ENCODE assay signal across 27 cellular contexts in the genomic region with DNA sequence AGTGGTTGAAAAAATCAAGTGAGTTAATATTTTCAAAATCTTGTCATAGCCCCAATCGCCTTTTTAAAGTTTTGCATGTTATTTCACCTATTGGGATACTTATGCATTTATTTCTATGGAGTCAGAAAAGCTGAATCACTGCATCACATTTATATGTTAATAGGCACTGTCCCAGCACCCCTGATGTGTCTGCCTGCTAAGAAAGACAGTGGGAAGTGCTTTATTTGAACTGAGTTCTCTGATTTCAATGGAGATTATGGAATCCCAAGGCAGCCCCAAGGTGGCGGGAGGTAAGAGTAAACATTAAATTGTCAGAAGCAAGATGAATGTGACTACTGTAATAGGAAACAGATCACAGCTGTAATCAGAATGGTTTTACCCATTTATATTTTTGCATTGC.
"Had no signal": no experiment of that assay in that cellular context is flagged by ENCODE, and none has a peak within 500 bp of the region (broad histone marks: within the 10 kb centered on the region; RNA-seq: fewer than 3 reads in every experiment).

No MANE protein-coding gene starts in this region.

- H3K4me3 ChIP-seq: pancreas, psoas muscle, right atrium auricular region, spleen, thyroid gland had no signal

- H3K36me3 ChIP-seq: pancreas, right atrium auricular region, spleen, thyroid gland had no signal

- H3K27me3 Mint-ChIP-seq: activated B cell treated with CpG ODN at 0.5 μM for 24 hours; activated CD4-positive, alpha-beta T cell treated with anti-CD3 and anti-CD28 coated beads for 36 hours; activated T-cell treated with anti-CD3 and anti-CD28 coated beads, Interleukin-2, amount 50 U/mL, for 24 hours; activated T-helper 17 cell treated with anti-CD3 and anti-CD28 coated beads, Interleukin-2, amount 50 U/mL, for 72 hours; brain; dendritic cell treated with granulocyte-macrophage colony-stimulating factor and Interleukin-4, amounts not matched to agents 40 ng/mL and 50 ng/mL, for 4 days had no signal

- H3K9me3 Mint-ChIP-seq: activated B cell treated with CpG ODN at 0.5 μM for 24 hours; activated T-cell treated with anti-CD3 and anti-CD28 coated beads, Interleukin-2, amount 50 U/mL, for 24 hours; brain; dendritic cell treated with granulocyte-macrophage colony-stimulating factor and Interleukin-4, amounts not matched to agents 40 ng/mL and 50 ng/mL, for 4 days had no signal

- DNase-seq: activated B cell treated with CpG ODN at 0.5 μM for 24 hours; activated CD4-positive, alpha-beta T cell treated with anti-CD3 and anti-CD28 coated beads for 36 hours; activated CD4-positive, alpha-beta T cell treated with anti-CD3 and anti-CD28 coated beads, Interleukin-2, amount 50 U/mL, for 4 hours; activated CD8-positive, alpha-beta memory T cell treated with anti-CD3 and anti-CD28 coated beads for 24 hours; activated CD8-positive, alpha-beta memory T cell treated with anti-CD3 and anti-CD28 coated beads, Interleukin-2, amount 50 U/mL, for 4 hours; activated T-cell treated with anti-CD3 and anti-CD28 coated beads, Interleukin-2, amount 50 U/mL, for 24 hours; aorta; caudate nucleus; effector CD4-positive, alpha-beta T cell; foreskin melanocyte; hippocampal formation; left ventricle myocardium superior; mammary epithelial cell; midbrain; natural killer cell; pancreas; psoas muscle; spleen; stimulated activated CD4-positive, alpha-beta T cell treated with anti-CD3 and anti-CD28 coated beads, Interleukin-4, amount 100 ng/mL, for 24 hours; stimulated activated naive CD4-positive, alpha-beta T cell treated with Interleukin-2 at 50 U/mL for 16 hours; T1000; thyroid gland had no signal

- H3K4me3 Mint-ChIP-seq: activated B cell treated with CpG ODN at 0.5 μM for 24 hours; activated CD4-positive, alpha-beta T cell treated with anti-CD3 and anti-CD28 coated beads for 36 hours; activated T-cell treated with anti-CD3 and anti-CD28 coated beads, Interleukin-2, amount 50 U/mL, for 24 hours; activated T-helper 17 cell treated with anti-CD3 and anti-CD28 coated beads, Interleukin-2, amount 50 U/mL, for 72 hours; brain; dendritic cell treated with granulocyte-macrophage colony-stimulating factor and Interleukin-4, amounts not matched to agents 40 ng/mL and 50 ng/mL, for 4 days; natural killer cell had no signal

- H3K36me3 Mint-ChIP-seq: activated naive CD4-positive, alpha-beta T cell treated with anti-CD3 and anti-CD28 coated beads, Interleukin-2, amount 50 U/mL, for 72 hours; brain; natural killer cell had no signal

- H3K4me1 ChIP-seq: pancreas, psoas muscle, right atrium auricular region, spleen, thyroid gland had no signal

- H3K4me1 Mint-ChIP-seq: activated B cell treated with CpG ODN at 0.5 μM for 24 hours; activated CD4-positive, alpha-beta T cell treated with anti-CD3 and anti-CD28 coated beads for 36 hours; activated T-helper 17 cell treated with anti-CD3 and anti-CD28 coated beads, Interleukin-2, amount 50 U/mL, for 72 hours; brain; natural killer cell had no signal

- H3K27me3 ChIP-seq: pancreas, right atrium auricular region, spleen, thyroid gland had no signal

- H3K27ac ChIP-seq: pancreas, psoas muscle, right atrium auricular region, spleen, thyroid gland had no signal

- H3K9me3 ChIP-seq: pancreas, psoas muscle, right atrium auricular region, spleen, thyroid gland had no signal

- ATAC-seq: activated CD4-positive, alpha-beta T cell treated with anti-CD3 and anti-CD28 coated beads for 36 hours; activated naive CD4-positive, alpha-beta T cell treated with anti-CD3 and anti-CD28 coated beads, Interleukin-2, amount 50 U/mL, for 72 hours; activated T-helper 17 cell treated with anti-CD3 and anti-CD28 coated beads, Interleukin-2, amount 50 U/mL, for 72 hours; left ventricle myocardium superior; natural killer cell; pancreas; psoas muscle had no signal

- H3K27ac Mint-ChIP-seq: activated B cell treated with CpG ODN at 0.5 μM for 24 hours; activated CD4-positive, alpha-beta T cell treated with anti-CD3 and anti-CD28 coated beads for 36 hours; activated naive CD4-positive, alpha-beta T cell treated with anti-CD3 and anti-CD28 coated beads, Interleukin-2, amount 50 U/mL, for 72 hours; activated T-cell treated with anti-CD3 and anti-CD28 coated beads, Interleukin-2, amount 50 U/mL, for 24 hours; activated T-helper 17 cell treated with anti-CD3 and anti-CD28 coated beads, Interleukin-2, amount 50 U/mL, for 72 hours; brain; dendritic cell treated with granulocyte-macrophage colony-stimulating factor and Interleukin-4, amounts not matched to agents 40 ng/mL and 50 ng/mL, for 4 days; natural killer cell had no signal
